1 cellular context compared by ENCODE assay signal in genomic region chr9:124770359-124771020, GRCh38.
TF ChIP-seq lines count a peak whose summit lies in the region.

No MANE protein-coding gene starts in this region.

TF ChIP-seq in K562, 482 proteins besides CTCF, POLR2A, EP300 and RAD21 (continued from another document and continues in another):
- TF ChIP-seq ZNF280B (CRISPR knock-in tag; IDR thresholded peaks at IDR 0.05) (no peak), ZBTB5 (IDR thresholded peaks at IDR 0.05) (peak; percentile 93), REST (CRISPR knock-in tag; IDR thresholded peaks at IDR 0.05; ENCODE audit: low read depth) (no peak), ZSCAN29 (IDR thresholded peaks at IDR 0.05) (no peak), MLLT1 (IDR thresholded peaks at IDR 0.05) (peak; percentile 8 to 18; a peak in 1 of 4 replicates), GABPB1 (CRISPR knock-in tag; IDR thresholded peaks at IDR 0.05) (0 out of 2 replicates have a peak, but pooled peaks have one; percentile 1), ATF2 (CRISPR knock-in tag; IDR thresholded peaks at IDR 0.05) (no peak), CBX3 (IDR thresholded peaks at IDR 0.05; ENCODE audit: borderline replicate concordance in 1 of 2, low read length in 2 of 2) (no peak), ETS2 (tag; IDR thresholded peaks at IDR 0.05; ENCODE audit: borderline replicate concordance, poor library complexity, severe bottlenecking) (no peak), SETDB1 (IDR thresholded peaks at IDR 0.05; ENCODE audit: low read length) (no peak), NELFE (IDR thresholded peaks at IDR 0.05; ENCODE audit: insufficient read depth, insufficient read length) (no peak), JUNB (CRISPR knock-in tag; conservative IDR thresholded peaks at IDR 0.05) (no peak), ZNF511 (CRISPR knock-in tag; IDR thresholded peaks at IDR 0.05) (no peak), CBFA2T2 (conservative IDR thresholded peaks at IDR 0.05) (no peak), ZBTB34 (CRISPR knock-in tag; IDR thresholded peaks at IDR 0.05) (no peak), TBL1XR1 (IDR thresholded peaks at IDR 0.05; ENCODE audit: low read length in 2 of 2) (no peak), KDM1A (IDR thresholded peaks at IDR 0.05) (peak in 1 of 2 experiments; percentile 56; a peak in 1 of 4 replicates), HMGN3 (IDR thresholded peaks at IDR 0.05; ENCODE audit: borderline replicate concordance, extremely low read depth, insufficient read length, low read depth, low read length) (no peak), TAF1 (IDR thresholded peaks at IDR 0.05; ENCODE audit: control insufficient read depth, extremely low read depth, insufficient read depth, low read length, severe bottlenecking) (peak; percentile 41), HIVEP1 (CRISPR knock-in tag; IDR thresholded peaks at IDR 0.05) (no peak), HDAC2 (IDR thresholded peaks at IDR 0.05) (no peak), AFF4 (CRISPR knock-in tag; IDR thresholded peaks at IDR 0.05) (peak; percentile 40; the same call in 1 of the 2 replicates), ZNF551 (CRISPR knock-in tag; IDR thresholded peaks at IDR 0.05) (no peak), UBTF (IDR thresholded peaks at IDR 0.05; ENCODE audit: borderline replicate concordance in 1 of 2, low read depth in 2 of 2, low read length in 2 of 2) (no peak), CREM (IDR thresholded peaks at IDR 0.05; ENCODE audit: low read depth) (no peak), MXI1 (IDR thresholded peaks at IDR 0.05; ENCODE audit: low read depth, low read length) (no peak), PRMT5 (CRISPR knock-in tag; IDR thresholded peaks at IDR 0.05) (no peak), ZNF449 (CRISPR knock-in tag; IDR thresholded peaks at IDR 0.05) (no peak), RB1 (IDR thresholded peaks at IDR 0.05; ENCODE audit: low read depth) (no peak), NEUROD1 (IDR thresholded peaks at IDR 0.05; ENCODE audit: borderline replicate concordance, low read depth, low read length, partially characterized antibody) (no peak), ZNF232 (CRISPR knock-in tag; IDR thresholded peaks at IDR 0.05) (no peak), SNAPC5 (CRISPR knock-in tag; IDR thresholded peaks at IDR 0.05) (no peak), ZNF384 (IDR thresholded peaks at IDR 0.05; ENCODE audit: low read depth, low read length) (no peak), SP1 (CRISPR knock-in tag; IDR thresholded peaks at IDR 0.05) (no peak), KAT7 (CRISPR knock-in tag; IDR thresholded peaks at IDR 0.05; ENCODE audit: borderline replicate concordance) (no peak), PCBP1 (IDR thresholded peaks at IDR 0.05; ENCODE audit: low read depth, low read length, poor library complexity, severe bottlenecking) (peak; percentile 9), NR3C1 (CRISPR knock-in tag; IDR thresholded peaks at IDR 0.05) (peak; percentile 65; the same call in 1 of the 2 replicates), SMAD2 (IDR thresholded peaks at IDR 0.05; ENCODE audit: low read depth, low read length) (no peak), ZNF282 (CRISPR knock-in tag; IDR thresholded peaks at IDR 0.05) (no peak), DDX20 (tag; IDR thresholded peaks at IDR 0.05; ENCODE audit: low read depth) (no peak), ARNT (IDR thresholded peaks at IDR 0.05) (peak in 1 of 2 experiments; percentile 30; a peak in 1 of 4 replicates), KDM5B (IDR thresholded peaks at IDR 0.05; ENCODE audit: insufficient replicate concordance, low read depth, low read length) (peak; percentile 26), EP400 (IDR thresholded peaks at IDR 0.05) (no peak)
